ENCODE assay signal across 22 cellular contexts in the genomic region with DNA sequence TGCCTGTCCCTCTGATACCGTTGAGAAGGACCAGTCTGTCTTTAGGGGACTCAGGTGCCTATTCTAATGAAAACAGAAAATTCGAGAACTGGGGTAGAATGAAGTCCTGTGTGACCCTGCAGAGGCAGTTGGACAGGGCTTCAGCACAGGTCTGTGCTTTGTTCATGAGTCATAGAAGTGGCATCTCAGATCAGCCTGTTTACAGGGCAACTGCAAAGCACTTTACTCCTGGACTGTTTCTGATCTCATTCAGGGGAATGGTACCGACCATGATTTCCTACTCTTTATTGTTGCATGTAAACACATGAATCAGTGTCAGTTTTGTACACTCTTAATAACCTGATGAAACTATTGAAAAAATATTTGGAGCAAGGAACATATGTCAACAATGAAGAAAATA.
A peak's percentile ranks its signal among the peaks of the same experiment; 100 is the strongest.
DNase-seq lines count a peak whose midpoint lies in the region; ATAC-seq, FAIRE-seq and TF ChIP-seq lines count a peak whose summit lies in the region.
"Had no signal": no experiment of that assay in that cellular context is flagged by ENCODE, and none has a peak within 500 bp of the region (broad histone marks: within the 10 kb centered on the region; RNA-seq: fewer than 3 reads in every experiment).

No MANE protein-coding gene starts in this region.

- H3K27ac ChIP-seq in PC-3 (ENCODE audit: low read length) (no peak overlapping the region), kidney (ENCODE audit: low read depth in 2 of 2, low read length in 2 of 2) (no peak overlapping the region)
- H3K27ac ChIP-seq: 22Rv1, SJCRH30, tibial artery had no signal

- TF ChIP-seq CTCF in PC-3 (conservative IDR thresholded peaks at IDR 0.05; ENCODE audit: low read depth, low read length) (no peak), fibroblast of pulmonary artery (IDR thresholded peaks at IDR 0.05; ENCODE audit: low read length, missing control alignments) (no peak), kidney (IDR thresholded peaks at IDR 0.05; ENCODE audit: borderline replicate concordance, extremely low read depth, insufficient read depth) (no peak)

- DNase-seq in DMS153 (lab: John Stamatoyannopoulos, UW) (peak; percentile 43), DMS153 treated with DMSO at 0.1 percent for 48 hours (lab: John Stamatoyannopoulos, UW; ENCODE audit: unreplicated experiment) (no peak), PC-3 (peak; percentile 50), fibroblast of pulmonary artery (ENCODE audit: low read depth) (peak; percentile 33), renal cortical epithelial cell (ENCODE audit: low read depth) (peak; percentile 20), NCI-H2171 (lab: John Stamatoyannopoulos, UW) (no peak), ureter (ENCODE audit: low spot score) (no peak), kidney (no peak)
- DNase-seq: activated CD8-positive, alpha-beta memory T cell treated with anti-CD3 and anti-CD28 coated beads, Interleukin-2, amount 10 ng/mL, durations not matched to agents 7 days and 5 days; BE2C; endodermal cell; foreskin fibroblast; left colon; NCI-H1105 treated with DMSO at 0.1 percent for 48 hours; NCI-H2227 treated with DMSO at 0.1 percent for 48 hours; SJCRH30; stimulated activated CD4-positive, alpha-beta T cell treated with anti-CD3 and anti-CD28 coated beads, Interleukin-12 subunit alpha, Interleukin-12 subunit beta, amount 100 ng/mL, for 4 hours; T1000; tibial artery had no signal

- H3K9ac ChIP-seq in PC-3 (ENCODE audit: low read length) (no peak overlapping the region), kidney (ENCODE audit: low read length in 2 of 2) (no peak overlapping the region)

- FAIRE-seq in kidney (lab: Jason Lieb, UNC), result no peak

- H3K9me2 ChIP-seq in PC-3 (replicated peaks; ENCODE audit: low read length), result no peaks in the 10 kb centered on the region

- ATAC-seq in PC-3, result peak; percentile 37; the same call in 1 of the 2 replicates
- ATAC-seq: activated CD8-positive, alpha-beta memory T cell treated with anti-CD3 and anti-CD28 coated beads, Interleukin-2, amount 10 ng/mL, durations not matched to agents 7 days and 5 days; GM23338; left colon; stimulated activated memory B cell treated with anti-CD40 and anti-IgM and Interleukin-4, amounts not matched to agents 10 μg/mL and 1 μg/mL and 100 μg/mL, for 72 hours had no signal

- H3F3A ChIP-seq in PC-3 (ENCODE audit: low read length, unreplicated experiment), result no peaks in the 10 kb centered on the region

- peaks cover 7% of the 10 kb centered on the region; the same call in 1 of the 2 replicates for H3K27me3 ChIP-seq in PC-3 (ENCODE audit: low read length)
- H3K27me3 ChIP-seq: BE2C, SJCRH30, tibial artery had no signal

- CTCF ChIA-PET in PC-3 (lab: Charles Lee), result no interaction called here

- intact Hi-C loops in PC-3 (cut with micrococcal nuclease), result no loop called here
- intact Hi-C loops in kidney (cut with DNase I), result no loop called here

- no peaks in the 10 kb centered on the region for H4K20me1 ChIP-seq in PC-3 (ENCODE audit: low read length)

- H3K9me3 ChIP-seq in PC-3 (ENCODE audit: low read length) (peaks cover 4% of the 10 kb centered on the region; the same call in 1 of the 2 replicates), kidney (ENCODE audit: control insufficient read depth in 1 of 2, low read length in 2 of 2) (no peaks in the 10 kb centered on the region)
- H3K9me3 ChIP-seq: SJCRH30, tibial artery had no signal

- no peak overlapping the region for H3K4me2 ChIP-seq in PC-3 (ENCODE audit: low read length)
- H3K4me2 ChIP-seq: GM23338 had no signal

- H3K36me3 ChIP-seq in PC-3 (ENCODE audit: low read depth, low read length) (no peaks in the 10 kb centered on the region), kidney (ENCODE audit: control insufficient read depth in 1 of 2, insufficient read depth in 2 of 2, low read length in 2 of 2) (no peaks in the 10 kb centered on the region)
- H3K36me3 ChIP-seq: BE2C, SJCRH30, tibial artery had no signal

- H3K4me1 ChIP-seq in PC-3 (ENCODE audit: insufficient read depth, low read length) (no peaks in the 10 kb centered on the region), kidney (ENCODE audit: control insufficient read depth in 1 of 2, insufficient read depth in 1 of 2, low read depth in 1 of 2, low read length in 2 of 2) (no peaks in the 10 kb centered on the region)
- H3K4me1 ChIP-seq: BE2C, SJCRH30, tibial artery had no signal

- POLR2A ChIA-PET in PC-3 (lab: Charles Lee; ENCODE audit: unreplicated experiment), result no interaction called here

- BruUV-seq in PC-3 (replicated peaks; lab: Mats Ljungman, UMichigan), result no TSS peak

- no peak overlapping the region for H2AFZ ChIP-seq in PC-3 (ENCODE audit: low read length)
- H2AFZ ChIP-seq: GM23338 had no signal

- H3K4me3 ChIP-seq in PC-3 (ENCODE audit: low read length) (no peak overlapping the region), fibroblast of pulmonary artery (replicated peaks; ENCODE audit: low read depth, low read length) (no peak overlapping the region), kidney (ENCODE audit: low read length in 2 of 2) (no peak overlapping the region)
- H3K4me3 ChIP-seq: GM23338, SJCRH30, tibial artery had no signal

- H3K79me2 ChIP-seq in PC-3 (ENCODE audit: low read length), result no peaks in the 10 kb centered on the region

Comparison
In these comparisons a context has a peak if more than half of its experiments do, and no peak if none do; other contexts are left out.
1. DNase-seq: peak in DMS153 (single experiment), PC-3 (single experiment), fibroblast of pulmonary artery (single experiment) and renal cortical epithelial cell (single experiment); none in DMS153 treated with DMSO at 0.1 percent for 48 hours (single experiment), NCI-H2171 (single experiment), ureter (single experiment) and kidney (single experiment).